1 cellular context compared by ENCODE assay signal in the genomic region with DNA sequence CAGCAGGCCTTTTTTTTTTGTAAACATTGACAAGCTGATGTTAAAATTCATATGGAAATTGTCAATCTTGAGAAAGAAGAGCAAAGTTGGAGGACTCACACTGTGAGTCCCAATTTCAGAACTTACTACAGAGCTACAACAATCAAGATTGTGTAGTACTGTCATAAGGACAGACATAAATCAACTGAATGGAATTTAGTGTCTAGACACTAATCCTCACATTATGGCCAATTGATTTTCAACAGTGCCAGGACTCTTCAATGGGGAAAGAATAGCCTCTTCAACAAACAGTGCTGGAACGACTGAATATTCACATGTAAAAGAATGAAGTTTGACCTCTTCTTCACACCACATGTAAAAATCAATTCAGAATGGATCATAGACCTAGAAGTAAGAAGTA.
TF ChIP-seq lines count a peak whose summit lies in the region.

No MANE protein-coding gene starts in this region.

TF ChIP-seq in K562, 482 proteins besides CTCF, POLR2A, EP300 and RAD21 (continued from another document):
- TF ChIP-seq, protein P1, sequence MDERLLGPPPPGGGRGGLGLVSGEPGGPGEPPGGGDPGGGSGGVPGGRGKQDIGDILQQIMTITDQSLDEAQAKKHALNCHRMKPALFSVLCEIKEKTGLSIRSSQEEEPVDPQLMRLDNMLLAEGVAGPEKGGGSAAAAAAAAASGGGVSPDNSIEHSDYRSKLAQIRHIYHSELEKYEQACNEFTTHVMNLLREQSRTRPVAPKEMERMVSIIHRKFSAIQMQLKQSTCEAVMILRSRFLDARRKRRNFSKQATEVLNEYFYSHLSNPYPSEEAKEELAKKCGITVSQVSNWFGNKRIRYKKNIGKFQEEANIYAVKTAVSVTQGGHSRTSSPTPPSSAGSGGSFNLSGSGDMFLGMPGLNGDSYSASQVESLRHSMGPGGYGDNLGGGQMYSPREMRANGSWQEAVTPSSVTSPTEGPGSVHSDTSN (CRISPR knock-in tag; IDR thresholded peaks at IDR 0.05; ENCODE audit: low read depth), result no peak
- TF ChIP-seq, protein P1 (tag; conservative IDR thresholded peaks at IDR 0.05; ENCODE audit: low read depth), result peak; percentile 74
- TF ChIP-seq ZNF3 (CRISPR knock-in tag; IDR thresholded peaks at IDR 0.05) (no peak), MEIS2 (IDR thresholded peaks at IDR 0.05; ENCODE audit: partially characterized antibody) (peak; percentile 82), MGA (IDR thresholded peaks at IDR 0.05) (no peak), ZNF57 (CRISPR knock-in tag; IDR thresholded peaks at IDR 0.05) (no peak), ZNF717 (CRISPR knock-in tag; IDR thresholded peaks at IDR 0.05) (no peak), DMBX1 (CRISPR knock-in tag; IDR thresholded peaks at IDR 0.05; ENCODE audit: borderline replicate concordance) (no peak)
